Comparison of ENCODE assay signal across 8 cellular contexts in genomic region chr11:95254139-95254704, GRCh38. TPM values are rescaled to one million over a fixed set of nuclear protein-coding genes. Genes with fewer than 3 reads are reported as not detected.
DNase-seq lines count a peak whose midpoint lies in the region; ATAC-seq and TF ChIP-seq lines count a peak whose summit lies in the region.

No MANE protein-coding gene starts in this region.

- peak; percentile 73 for DNase-seq in Caki2 (ENCODE audit: low read depth)
- DNase-seq in activated T-helper 1 cell treated with Interleukin-2 at 50 U/mL for 16 hours (ENCODE audit: low read depth): peak; percentile 62
- peak; percentile 91 to 92 for DNase-seq in fibroblast of lung (ENCODE audit: low read depth in 2 of 2)
- DNase-seq in naive thymus-derived CD8-positive, alpha-beta T cell: peak; percentile 39 to 90 (median 78)
- peak; percentile 87 for DNase-seq in stimulated activated naive B cell treated with anti-CD40 and anti-IgM and Interleukin-4, amounts not matched to agents 10 μg/mL and 1 μg/mL and 100 μg/mL, for 72 hours

- peak overlapping the region; percentile 37 to 98 (median 92) for H3K27ac Mint-ChIP-seq in naive thymus-derived CD8-positive, alpha-beta T cell
- H3K27ac Mint-ChIP-seq in stimulated activated naive B cell treated with anti-CD40 and anti-IgM and Interleukin-4, amounts not matched to agents 10 μg/mL and 1 μg/mL and 100 μg/mL, for 72 hours: peak overlapping the region; percentile 94

- no peaks in the 10 kb centered on the region for H3K9me3 Mint-ChIP-seq in naive thymus-derived CD8-positive, alpha-beta T cell
- peaks cover 0 to 2% of the 10 kb centered on the region in 2 donors for H3K9me3 Mint-ChIP-seq in stimulated activated naive B cell treated with anti-CD40 and anti-IgM and Interleukin-4, amounts not matched to agents 10 μg/mL and 1 μg/mL and 100 μg/mL, for 72 hours

- peak overlapping the region; percentile 30; the same call in 1 of the 2 replicates for H3K4me3 ChIP-seq in HUES6 (ENCODE audit: low read depth, low read length)
- peak overlapping the region; percentile 45 to 62 (median 48) for H3K4me3 ChIP-seq in fibroblast of lung (replicated peaks in 1 of 4; ENCODE audit: control extremely low read depth in 1 of 4, insufficient read depth in 1 of 4, low read depth in 3 of 4, low read length in 4 of 4)

- H3K79me2 ChIP-seq in fibroblast of lung (ENCODE audit: control insufficient read depth, insufficient read depth, low read length): no peaks in the 10 kb centered on the region

- peak; percentile 98 for ATAC-seq in GM21447 (IDR thresholded peaks at IDR 0.05; ENCODE audit: unreplicated experiment)
- peak; percentile 99 to 100 for ATAC-seq in naive thymus-derived CD8-positive, alpha-beta T cell
- ATAC-seq in stimulated activated naive B cell treated with anti-CD40 and anti-IgM and Interleukin-4, amounts not matched to agents 10 μg/mL and 1 μg/mL and 100 μg/mL, for 72 hours (replicated peaks): peak; percentile 97 to 98

- H3K27ac ChIP-seq in HUES6 (ENCODE audit: low read depth, low read length): 0 out of 2 replicates have a peak overlapping the region, but pooled peaks have one; percentile 77
- H3K27ac ChIP-seq in fibroblast of lung (ENCODE audit: insufficient read depth, low read length): no peak overlapping the region

- POLR2A ChIA-PET in naive thymus-derived CD8-positive, alpha-beta T cell (lab: Charles Lee): interaction anchor here (0.7 to 4.4 kb wide), 3 partner anchors 10 to 25 kb away, joined by 3 to 58 read pairs (median 4); partner anchors contain the start of gene SESN3

- H3K9me3 ChIP-seq in HUES6 (ENCODE audit: control insufficient read depth, insufficient read depth, low read depth, low read length): no peaks in the 10 kb centered on the region
- no peaks in the 10 kb centered on the region for H3K9me3 ChIP-seq in fibroblast of lung (ENCODE audit: control insufficient read depth, insufficient read depth, low read depth, low read length)

- H3K9ac ChIP-seq in HUES6 (ENCODE audit: low read length): no peak overlapping the region
- H3K9ac ChIP-seq in fibroblast of lung (ENCODE audit: insufficient read depth, low read length): no peak overlapping the region

- no peaks in the 10 kb centered on the region for H3K27me3 ChIP-seq in HUES6 (ENCODE audit: control insufficient read depth, insufficient read depth, low read length)
- H3K27me3 ChIP-seq in fibroblast of lung (ENCODE audit: control insufficient read depth, insufficient read depth, low read length): peaks cover 2% of the 10 kb centered on the region

- H3K27me3 Mint-ChIP-seq in naive thymus-derived CD8-positive, alpha-beta T cell: no peaks in the 10 kb centered on the region
- no peaks in the 10 kb centered on the region for H3K27me3 Mint-ChIP-seq in stimulated activated naive B cell treated with anti-CD40 and anti-IgM and Interleukin-4, amounts not matched to agents 10 μg/mL and 1 μg/mL and 100 μg/mL, for 72 hours

- TF ChIP-seq CTCF in fibroblast of lung (conservative IDR thresholded peaks at IDR 0.05 in 1 of 2, IDR thresholded peaks at IDR 0.05 in 1 of 2; ENCODE audit: low read depth in 1 of 2, low read length in 2 of 2): no peak

- H4K20me1 ChIP-seq in fibroblast of lung (ENCODE audit: control insufficient read depth, extremely low read depth, insufficient read depth, low read length): no peaks in the 10 kb centered on the region

- no peaks in the 10 kb centered on the region for H3K36me3 ChIP-seq in HUES6 (ENCODE audit: control insufficient read depth, insufficient read depth, low read length)
- no peaks in the 10 kb centered on the region for H3K36me3 ChIP-seq in fibroblast of lung (ENCODE audit: control insufficient read depth, insufficient read depth, low read length)

- no peaks in the 10 kb centered on the region for H3K36me3 Mint-ChIP-seq in naive thymus-derived CD8-positive, alpha-beta T cell
- H3K36me3 Mint-ChIP-seq in stimulated activated naive B cell treated with anti-CD40 and anti-IgM and Interleukin-4, amounts not matched to agents 10 μg/mL and 1 μg/mL and 100 μg/mL, for 72 hours: no peaks in the 10 kb centered on the region

- peak overlapping the region; percentile 79 to 93 (median 89) for H3K4me3 Mint-ChIP-seq in naive thymus-derived CD8-positive, alpha-beta T cell
- peak overlapping the region; percentile 75 to 88 for H3K4me3 Mint-ChIP-seq in stimulated activated naive B cell treated with anti-CD40 and anti-IgM and Interleukin-4, amounts not matched to agents 10 μg/mL and 1 μg/mL and 100 μg/mL, for 72 hours

- in situ Hi-C loops in Caki2 (cut with HindIII; ENCODE audit: low pct_unique_long_range_greater_than_20kb, low sequenced_read_pairs): no loop called here

- peaks cover 10 to 61% (median 33%) of the 10 kb centered on the region in 4 donors for H3K4me1 Mint-ChIP-seq in naive thymus-derived CD8-positive, alpha-beta T cell
- peaks cover 41 to 67% of the 10 kb centered on the region in 2 donors for H3K4me1 Mint-ChIP-seq in stimulated activated naive B cell treated with anti-CD40 and anti-IgM and Interleukin-4, amounts not matched to agents 10 μg/mL and 1 μg/mL and 100 μg/mL, for 72 hours

- H3K4me1 ChIP-seq in HUES6 (ENCODE audit: control insufficient read depth, insufficient read depth, low read length) (peaks cover 56% of the 10 kb centered on the region), fibroblast of lung (ENCODE audit: control insufficient read depth, extremely low read depth, insufficient read depth, low read length) (peaks cover 2% of the 10 kb centered on the region)

- H3K4me2 ChIP-seq in fibroblast of lung (ENCODE audit: extremely low read depth, insufficient read depth, low read length): peak overlapping the region; percentile 81

- peak overlapping the region; percentile 84 for H2AFZ ChIP-seq in fibroblast of lung (ENCODE audit: low read length)

TF ChIP-seq in PFSK-1, 5 proteins besides CTCF, POLR2A, EP300 and RAD21:
- TF ChIP-seq POLR2AphosphoS5 (IDR thresholded peaks at IDR 0.05; ENCODE audit: low read depth, low read length) (peak; percentile 37; the same call in 1 of the 2 replicates), FOXP2 (optimal IDR thresholded peaks at IDR 0.05; ENCODE audit: borderline replicate concordance, extremely low read depth, extremely low read length, insufficient read depth) (no peak), TAF1 (IDR thresholded peaks at IDR 0.05; ENCODE audit: borderline replicate concordance, insufficient read depth, low read length) (peak; percentile 49; the same call in 1 of the 2 replicates), SIN3A (IDR thresholded peaks at IDR 0.05; ENCODE audit: borderline replicate concordance, insufficient read depth, low read length) (no peak)

RNA-seq across cellular contexts. Expression of gene SESN3, which starts 23.2 kb away (rescaled TPM):
- total RNA-seq in Caki2 (2014; rRNA removed; shearing (Covaris generic); ENCODE audit: low replicate concordance): 0.67 and 2.1 TPM in 2 replicates
- 1.3 TPM for polyA plus RNA-seq in PFSK-1 (2012; ENCODE audit: insufficient read length, low read depth)
- total RNA-seq in fibroblast of lung: 41.1 and 60.1 TPM in 2 replicates
- polyA plus RNA-seq in fibroblast of lung: 6.4 and 12.3 TPM in 2 replicates
- polyA plus RNA-seq in fibroblast of lung (2012): 3.2 and 5.2 TPM in 2 replicates
- 3.3 and 39.8 TPM in 2 replicates for polyA minus RNA-seq in fibroblast of lung (ENCODE audit: low replicate concordance)
- total RNA-seq in naive thymus-derived CD8-positive, alpha-beta T cell: 10 to 100 TPM; 85.4 to 86.2 TPM
- 1 to 10 TPM; 1.3 to 1.8 (median 1.7) TPM for polyA plus RNA-seq in naive thymus-derived CD8-positive, alpha-beta T cell

Comparison
In these comparisons a context has a peak if more than half of its experiments do, and no peak if none do; other contexts are left out.
1. RNA of gene SESN3, which starts 23.2 kb away (total RNA-seq): 85.4 to 86.2 TPM in naive thymus-derived CD8-positive, alpha-beta T cell and 41.1 to 60.1 TPM in fibroblast of lung; 0.67 to 2.1 TPM in Caki2; every median in the first group is over 10 times any median in the second.
2. Peak in every context shown above with its lines, with median percentiles within 50 percentile points of each other: DNase-seq and ATAC-seq.